ENCODE assay signal across 5 cellular contexts in the genomic region with DNA sequence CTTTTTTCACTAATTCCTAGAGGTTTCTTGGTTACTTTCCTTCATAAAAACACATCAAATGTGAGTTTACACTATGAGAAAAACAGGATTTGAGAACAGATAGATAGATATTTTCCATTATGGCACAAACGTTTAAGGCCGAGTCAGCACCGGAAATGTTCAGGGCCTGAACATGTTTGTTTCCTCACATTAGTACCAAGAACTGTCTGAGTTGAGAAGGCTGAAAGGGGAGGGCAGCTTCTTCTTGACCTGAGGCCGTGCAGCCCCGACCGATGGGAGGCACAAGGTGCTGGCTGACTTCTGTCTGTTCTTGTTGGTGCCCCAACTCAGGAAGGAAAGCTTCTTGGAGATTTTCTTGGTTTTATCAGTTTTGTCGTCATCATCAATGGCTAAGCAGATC. TPM values are rescaled to one million over a fixed set of nuclear protein-coding genes. Genes with fewer than 3 reads are reported as not detected.
DNase-seq lines count a peak whose midpoint lies in the region; ATAC-seq, FAIRE-seq and TF ChIP-seq lines count a peak whose summit lies in the region.
"Not testable (repeated sequence)": the region's sequence is repeated elsewhere in the genome, so short reads cannot be mapped to it uniquely, and the experiment has no call there.

No MANE protein-coding gene starts in this region.

- TF ChIP-seq CTCF in A549 (IDR thresholded peaks at IDR 0.05); HEK293 (tag by site-specific recombination; IDR thresholded peaks at IDR 0.05); liver (IDR thresholded peaks at IDR 0.05; ENCODE audit: low read depth, low read length, missing input control): not testable (repeated sequence)

- not testable (repeated sequence) for TF ChIP-seq EP300 in A549 (IDR thresholded peaks at IDR 0.05)

- TF ChIP-seq POLR2A in A549 (IDR thresholded peaks at IDR 0.05; ENCODE audit: low read length): not testable (repeated sequence)

- H3K4me1 ChIP-seq in A549 (peaks cover 28% of the 10 kb centered on the region), liver (ENCODE audit: control insufficient read depth in 4 of 4, insufficient read depth in 4 of 4, low read length in 3 of 4) (peaks cover 0 to 14% (median 6%) of the 10 kb centered on the region in 4 donors)
- not testable (repeated sequence) for H3K4me1 ChIP-seq in HEK293 (ENCODE audit: control insufficient read depth, insufficient read depth, low read length)

- H3K27ac ChIP-seq in A549; liver (ENCODE audit: low read depth in 1 of 2, low read length in 2 of 2): not testable (repeated sequence)
- H3K27ac ChIP-seq in HEK293 (ENCODE audit: extremely low read depth, low read depth, low read length): 0 out of 2 replicates have a peak overlapping the region, but pooled peaks have one; percentile 16

- H3K9me3 ChIP-seq in A549; HEK293 (ENCODE audit: control insufficient read depth, insufficient read depth, low read depth, low read length); liver (ENCODE audit: control insufficient read depth in 4 of 4, low read length in 3 of 4): not testable (repeated sequence)

- not testable (repeated sequence) for ATAC-seq in A549

- not testable (repeated sequence) for H3K4me3 ChIP-seq in A549; HEK293 (ENCODE audit: low read depth, low read length); liver (ENCODE audit: low read depth in 1 of 3, low read length in 3 of 3)

- not testable (repeated sequence) for H3K4me2 ChIP-seq in A549

- TF ChIP-seq RAD21 in A549 (conservative IDR thresholded peaks at IDR 0.05 in 1 of 2, IDR thresholded peaks at IDR 0.05 in 1 of 2); liver (IDR thresholded peaks at IDR 0.05): not testable (repeated sequence)

- not testable (repeated sequence) for H3K27me3 ChIP-seq in liver (ENCODE audit: control insufficient read depth in 4 of 4, insufficient read depth in 4 of 4, low read length in 3 of 4)

- POLR2A ChIA-PET in A549 (lab: Yijun Ruan, JAX); HEK293 (lab: Yijun Ruan, JAX): not testable (repeated sequence)

- H3K9ac ChIP-seq in liver (ENCODE audit: low read depth in 1 of 2, low read length in 2 of 2): not testable (repeated sequence)

- 87% methylated on average over 7 of the region's 7 CpGs for WGBS in A549 (ENCODE audit: missing lambda C conversion rate)
- 82% methylated on average over 7 of the region's 7 CpGs for WGBS in liver

- peaks cover 41 to 63% of the 10 kb centered on the region in 2 experiments for H3K36me3 ChIP-seq in HEK293 (ENCODE audit: control insufficient read depth in 2 of 2, insufficient read depth in 1 of 2, low read length in 2 of 2)
- H3K36me3 ChIP-seq in liver (ENCODE audit: control insufficient read depth in 4 of 4, insufficient read depth in 3 of 4, low read depth in 1 of 4, low read length in 3 of 4): peaks cover 5 to 11% (median 6%) of the 10 kb centered on the region in 4 donors

- not testable (repeated sequence) for DNase-seq in A549 (ENCODE audit: low read depth in 1 of 2, low spot score in 1 of 2)
- DNase-seq in dermis blood vessel endothelial cell: peak; percentile 11
- peak; percentile 32 to 61 for DNase-seq in dermis microvascular lymphatic vessel endothelial cell (ENCODE audit: low read depth in 2 of 2)

- CTCF ChIA-PET in A549 (lab: Yijun Ruan, JAX) (interaction anchor here (16.5 kb wide), 1 partner anchor 136 kb away, joined by 349 read pairs; no protein-coding TSS in a partner anchor), HEK293 (lab: Yijun Ruan, JAX) (interaction anchor here (13.3 kb wide), 1 partner anchor 144 kb away, joined by 335 read pairs; no protein-coding TSS in a partner anchor)

- FAIRE-seq in A549 (lab: Jason Lieb, UNC): not testable (repeated sequence)

TF ChIP-seq in A549, 52 proteins besides CTCF, POLR2A, EP300 and RAD21:
- TF ChIP-seq MAFK (IDR thresholded peaks at IDR 0.05; ENCODE audit: partially characterized antibody): peak; percentile 31

TF ChIP-seq in HEK293, 187 proteins besides CTCF, POLR2A, EP300 and RAD21:
- TF ChIP-seq ZNF677 (tag by site-specific recombination; IDR thresholded peaks at IDR 0.05): peak; percentile 83

TF ChIP-seq in liver, 16 proteins besides CTCF, POLR2A, EP300 and RAD21:
- peak; percentile 11 for TF ChIP-seq NR2F2 (IDR thresholded peaks at IDR 0.05)

RNA-seq across cellular contexts. Expression of gene FAAP24, which starts 7.8 kb away (rescaled TPM):
- 14.4 and 15.9 TPM in 2 replicates for polyA plus RNA-seq in A549 (2011; rRNA removed)
- polyA plus RNA-seq in A549 (2012; cell fraction: cytosol; rRNA removed): 13.1 and 15.9 TPM in 2 replicates
- polyA plus RNA-seq in A549 (2012; cell fraction: nucleus; rRNA removed): 4.0 and 4.4 TPM in 2 replicates
- polyA plus RNA-seq in A549 (2017; fragmentation: RNase III; extraction: RNeasy Plus Mini Kit Qiagen cat#74134 plus additional on column Dnase treatment): 14.2 to 15.1 TPM (median 15.0 TPM) in 3 replicates
- polyA minus RNA-seq in A549 (2011; rRNA and poly(A)+ RNA removed): 10.1 and 14.6 TPM in 2 replicates
- total RNA-seq in dermis blood vessel endothelial cell: 2.2 and 3.9 TPM in 2 replicates
- 1.8 and 2.0 TPM in 2 replicates for total RNA-seq in dermis microvascular lymphatic vessel endothelial cell
- 1 to 10 TPM in 1 of 2 donors, under 1 TPM in 1; 0.25 to 1.1 TPM for total RNA-seq in liver
- polyA plus RNA-seq in liver: under 1 TPM; 0.19 to 0.29 TPM

RNA-seq across cellular contexts. Expression of gene CEP89, which starts 8.0 kb away (rescaled TPM):
- 31.5 and 45.3 TPM in 2 replicates for polyA plus RNA-seq in A549 (2011; rRNA removed)
- polyA plus RNA-seq in A549 (2012; cell fraction: cytosol; rRNA removed): 41.5 and 44.3 TPM in 2 replicates
- 50.8 and 61.9 TPM in 2 replicates for polyA plus RNA-seq in A549 (2012; cell fraction: nucleus; rRNA removed)
- 38.4 to 42.2 TPM (median 41.3 TPM) in 3 replicates for polyA plus RNA-seq in A549 (2017; fragmentation: RNase III; extraction: RNeasy Plus Mini Kit Qiagen cat#74134 plus additional on column Dnase treatment)
- 65.3 and 74.0 TPM in 2 replicates for polyA minus RNA-seq in A549 (2011; rRNA and poly(A)+ RNA removed)
- total RNA-seq in dermis blood vessel endothelial cell: 9.5 and 13.0 TPM in 2 replicates
- 5.6 and 6.7 TPM in 2 replicates for total RNA-seq in dermis microvascular lymphatic vessel endothelial cell
- 1 to 10 TPM; 2.4 to 2.9 TPM for total RNA-seq in liver
- 1 to 10 TPM; 2.0 to 2.4 TPM for polyA plus RNA-seq in liver
